ENCODE assay signal across 17 cellular contexts in genomic region chr15:42108189-42108588, GRCh38. TPM values are rescaled to one million over a fixed set of nuclear protein-coding genes. Genes with fewer than 3 reads are reported as not detected.
A peak's percentile ranks its signal among the peaks of the same experiment; 100 is the strongest.
DNase-seq lines count a peak whose midpoint lies in the region; ATAC-seq and TF ChIP-seq lines count a peak whose summit lies in the region.
"Had no signal": no experiment of that assay in that cellular context is flagged by ENCODE, and none has a peak within 500 bp of the region (broad histone marks: within the 10 kb centered on the region; RNA-seq: fewer than 3 reads in every experiment).

No MANE protein-coding gene starts in this region.

- peaks cover 79% of the 10 kb centered on the region for H3K4me1 Mint-ChIP-seq in CD14-positive monocyte

- intact Hi-C loops in CD14-positive monocyte (cut with micrococcal nuclease): no loop called here

- no peak for DNase-seq in CD14-positive monocyte (ENCODE audit: low spot score)
- peak; percentile 4 for DNase-seq in GM10248 (ENCODE audit: extremely low spot score)
- no peak for DNase-seq in RWPE2 (ENCODE audit: low spot score)
- DNase-seq in iPS-NIHi7 (ENCODE audit: extremely low spot score): peak; percentile 10
- DNase-seq in COLO829 (ENCODE audit: low spot score): no peak
- DNase-seq in NCI-H2171 (lab: John Stamatoyannopoulos, UW): no peak
- DNase-seq: CD8-positive, alpha-beta memory T cell; IMR-90; NCI-H2107; SIG-M5 had no signal

- CTCF ChIA-PET in GM10248 (lab: Yijun Ruan, JAX): interaction anchor here (0.6 to 2.0 kb wide), 4 partner anchors 9 to 29 kb away, joined by 3 to 5 read pairs (median 3); no protein-coding TSS in a partner anchor

- H3K27me3 ChIP-seq in RWPE2 (ENCODE audit: insufficient read depth, poor library complexity, severe bottlenecking): no peaks in the 10 kb centered on the region
- H3K27me3 ChIP-seq: BLaER1 had no signal

- H3K36me3 Mint-ChIP-seq in CD14-positive monocyte: no peaks in the 10 kb centered on the region
- H3K36me3 Mint-ChIP-seq: CD8-positive, alpha-beta memory T cell had no signal

- no peak for TF ChIP-seq CTCF in CD14-positive monocyte (IDR thresholded peaks at IDR 0.05)
- TF ChIP-seq CTCF in GM10248 (IDR thresholded peaks at IDR 0.05; ENCODE audit: control extremely low read depth, extremely low read depth, low read depth, missing control alignments): no peak
- no peak for TF ChIP-seq CTCF in RWPE2 (IDR thresholded peaks at IDR 0.05; ENCODE audit: poor library complexity, severe bottlenecking)

- no peak overlapping the region for H3K27ac ChIP-seq in RWPE2 (ENCODE audit: poor library complexity, severe bottlenecking)
- H3K27ac ChIP-seq: A549, BLaER1, HL-60 had no signal

- H3K36me3 ChIP-seq in RWPE2 (ENCODE audit: low read depth): no peaks in the 10 kb centered on the region
- H3K36me3 ChIP-seq: BLaER1 had no signal

- POLR2A ChIA-PET in GM10248 (lab: Yijun Ruan, JAX): no interaction called here

- no peaks in the 10 kb centered on the region for H3K4me1 ChIP-seq in RWPE2 (ENCODE audit: insufficient read depth, poor library complexity, severe bottlenecking)
- H3K4me1 ChIP-seq: A549 had no signal

- no peaks in the 10 kb centered on the region for H3K9me3 ChIP-seq in RWPE2 (ENCODE audit: severe bottlenecking)
- H3K9me3 ChIP-seq: A549 had no signal

- no peak overlapping the region for H3K4me3 ChIP-seq in RWPE2 (ENCODE audit: severe bottlenecking)
- H3K4me3 ChIP-seq: A549, BLaER1 had no signal

- ATAC-seq in RWPE2 (ENCODE audit: low read depth) (peak; percentile 63), HG03521 (IDR thresholded peaks at IDR 0.05; ENCODE audit: unreplicated experiment) (no peak), GM21367 (IDR thresholded peaks at IDR 0.05; ENCODE audit: unreplicated experiment) (no peak)
- ATAC-seq: A549, SK-N-SH treated with all-trans-retinoic acid at 6 μM for 48 hours had no signal

- peak overlapping the region in 5 of 7 donors; percentile 3 to 87 (median 65) for H3K27ac Mint-ChIP-seq in CD14-positive monocyte
- H3K27ac Mint-ChIP-seq: CD8-positive, alpha-beta memory T cell; T-helper 1 cell treated with Interleukin-12 subunit alpha and Interleukin-12 subunit beta and Interleukin-4 antibody, amounts not matched to agents 30 μg/mL and 1 μg/mL, for 36 hours had no signal

- H3K4me3 Mint-ChIP-seq in CD14-positive monocyte: peak overlapping the region in 1 of 2 donors; percentile 43

- H3K27me3 Mint-ChIP-seq in CD14-positive monocyte (ENCODE audit: low read depth in 3 of 3): peaks cover 0 to 2% (median 0%) of the 10 kb centered on the region in 3 donors

- peaks cover 0 to 2% (median 0%) of the 10 kb centered on the region in 7 donors for H3K9me3 Mint-ChIP-seq in CD14-positive monocyte
- H3K9me3 Mint-ChIP-seq: T-helper 1 cell treated with Interleukin-12 subunit alpha and Interleukin-12 subunit beta and Interleukin-4 antibody, amounts not matched to agents 30 μg/mL and 1 μg/mL, for 36 hours had no signal

RNA-seq across cellular contexts. Expression of gene PLA2G4D, which starts 13.8 kb away (rescaled TPM):
- polyA plus RNA-seq in CD14-positive monocyte: not detected
- polyA plus RNA-seq: A549; CD8-positive, alpha-beta memory T cell; IMR-90 had no signal

RNA-seq across cellular contexts. Expression of gene PLA2G4F, which starts 48.2 kb away (rescaled TPM):
- not detected for polyA plus RNA-seq in CD14-positive monocyte
- polyA plus RNA-seq: A549; CD8-positive, alpha-beta memory T cell; IMR-90 had no signal

Comparison
In these comparisons a context has a peak if more than half of its experiments do, and no peak if none do; other contexts are left out.
1. DNase-seq: peak in GM10248 (single experiment) and iPS-NIHi7 (single experiment); none in CD14-positive monocyte (single experiment), RWPE2 (single experiment), COLO829 (single experiment) and NCI-H2171 (single experiment).